ENCODE assay signal across 24 cellular contexts in the genomic region with DNA sequence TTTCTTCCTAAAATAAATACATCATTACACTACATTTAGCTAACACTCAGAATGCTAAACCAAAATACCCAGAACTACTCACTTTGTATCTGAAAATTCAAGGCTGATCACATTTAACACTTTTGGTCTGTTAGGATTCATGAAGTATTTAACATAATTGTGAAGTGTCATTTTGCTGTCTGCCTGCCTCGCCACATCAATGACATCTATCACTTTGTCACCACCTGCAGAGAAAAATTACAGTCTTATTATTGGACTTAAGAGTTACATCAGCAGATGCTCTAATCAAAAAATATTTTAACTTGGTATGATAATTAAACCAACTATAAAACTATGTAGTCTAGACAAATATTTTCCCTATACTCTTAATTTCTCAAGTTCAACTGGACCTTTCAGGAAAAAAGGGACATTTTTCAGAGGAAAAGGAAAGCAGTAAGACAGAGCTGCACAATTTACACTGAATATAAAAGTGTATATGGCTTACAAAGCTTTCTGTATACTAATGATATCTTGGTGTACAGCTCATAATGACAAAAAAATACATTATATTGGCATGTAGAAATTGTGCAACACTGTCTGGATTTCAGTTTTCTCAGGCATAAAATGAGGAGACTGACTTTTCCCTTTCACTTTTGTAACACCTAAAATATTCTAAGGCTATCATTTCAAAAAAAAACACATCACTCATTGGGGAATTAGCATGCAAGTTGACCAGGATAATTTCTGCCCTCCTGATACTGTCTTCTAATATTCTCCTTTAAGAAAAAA.
"Had no signal": no experiment of that assay in that cellular context is flagged by ENCODE, and none has a peak within 500 bp of the region (broad histone marks: within the 10 kb centered on the region; RNA-seq: fewer than 3 reads in every experiment).

No MANE protein-coding gene starts in this region.

- H3K4me3 Mint-ChIP-seq: activated naive CD4-positive, alpha-beta T cell treated with anti-CD3 and anti-CD28 coated beads, Interleukin-2, amount 10 ng/mL, durations not matched to agents 7 days and 5 days; activated T-cell treated with anti-CD3 and anti-CD28 coated beads, Interleukin-2, amount 50 U/mL, for 4 hours; central memory CD8-positive, alpha-beta T cell; effector memory CD8-positive, alpha-beta T cell; natural killer cell treated with Interleukin-12 subunit alpha and Interleukin-12 subunit beta and Interleukin-15 and Interleukin-18, amount 100 ng/mL, for 72 hours; T-cell; type B pancreatic cell had no signal

- H3K4me1 Mint-ChIP-seq: activated naive CD4-positive, alpha-beta T cell treated with anti-CD3 and anti-CD28 coated beads, Interleukin-2, amount 10 ng/mL, durations not matched to agents 7 days and 5 days had no signal

- DNase-seq: activated CD4-positive, CD25-positive, alpha-beta regulatory T cell treated with anti-CD3 and anti-CD28 coated beads, Interleukin-2, amount 50 U/mL, for 72 hours; activated naive CD4-positive, alpha-beta T cell treated with anti-CD3 and anti-CD28 coated beads, Interleukin-2, amount 10 ng/mL, durations not matched to agents 7 days and 5 days; activated T-cell treated with anti-CD3 and anti-CD28 coated beads, Interleukin-2, amount 50 U/mL, for 4 hours; amniotic stem cell; dorsolateral prefrontal cortex; effector memory CD8-positive, alpha-beta T cell; hippocampal formation; left ventricle myocardium superior; mammary epithelial cell; midbrain; ovary; stimulated activated CD4-positive, alpha-beta T cell treated with anti-CD3 and anti-CD28 coated beads, Interleukin-12 subunit alpha, Interleukin-12 subunit beta, amount 100 ng/mL, for 4 hours; stimulated activated CD4-positive, alpha-beta T cell treated with anti-CD3 and anti-CD28 coated beads, Interleukin-1b, Interleukin-23, amount 100 ng/mL, for 48 hours; T-cell; WERI-Rb-1 had no signal

- H3K4me3 ChIP-seq: breast epithelium, dorsolateral prefrontal cortex, esophagus muscularis mucosa, ovary, prostate gland, thoracic aorta, vagina had no signal

- H3K27ac ChIP-seq: breast epithelium, dorsolateral prefrontal cortex, esophagus muscularis mucosa, neutrophil, ovary, prostate gland, thoracic aorta, vagina, WERI-Rb-1 had no signal

- H3K36me3 ChIP-seq: breast epithelium, ovary, prostate gland, WERI-Rb-1 had no signal

- H3K4me1 ChIP-seq: breast epithelium, esophagus muscularis mucosa, prostate gland, vagina had no signal

- H3K9me3 ChIP-seq: breast epithelium, esophagus muscularis mucosa, neutrophil, ovary, prostate gland, thoracic aorta, vagina had no signal

- H3K9me3 Mint-ChIP-seq: activated naive CD4-positive, alpha-beta T cell treated with anti-CD3 and anti-CD28 coated beads, Interleukin-2, amount 10 ng/mL, durations not matched to agents 7 days and 5 days; activated T-cell treated with anti-CD3 and anti-CD28 coated beads, Interleukin-2, amount 50 U/mL, for 4 hours; central memory CD8-positive, alpha-beta T cell; effector memory CD8-positive, alpha-beta T cell; natural killer cell treated with Interleukin-12 subunit alpha and Interleukin-12 subunit beta and Interleukin-15 and Interleukin-18, amount 100 ng/mL, for 72 hours; T-cell; type B pancreatic cell had no signal

- H3K27me3 ChIP-seq: breast epithelium, dorsolateral prefrontal cortex, esophagus muscularis mucosa, neutrophil, ovary, vagina had no signal

- H3K27me3 Mint-ChIP-seq: activated naive CD4-positive, alpha-beta T cell treated with anti-CD3 and anti-CD28 coated beads, Interleukin-2, amount 10 ng/mL, durations not matched to agents 7 days and 5 days; central memory CD8-positive, alpha-beta T cell; effector memory CD8-positive, alpha-beta T cell; natural killer cell treated with Interleukin-12 subunit alpha and Interleukin-12 subunit beta and Interleukin-15 and Interleukin-18, amount 100 ng/mL, for 72 hours; T-cell; type B pancreatic cell had no signal

- H3K27ac Mint-ChIP-seq: activated naive CD4-positive, alpha-beta T cell treated with anti-CD3 and anti-CD28 coated beads, Interleukin-2, amount 10 ng/mL, durations not matched to agents 7 days and 5 days; effector memory CD8-positive, alpha-beta T cell; natural killer cell treated with Interleukin-12 subunit alpha and Interleukin-12 subunit beta and Interleukin-15 and Interleukin-18, amount 100 ng/mL, for 72 hours; type B pancreatic cell had no signal
